Comparison of ENCODE assay signal across 19 cellular contexts in the genomic region with DNA sequence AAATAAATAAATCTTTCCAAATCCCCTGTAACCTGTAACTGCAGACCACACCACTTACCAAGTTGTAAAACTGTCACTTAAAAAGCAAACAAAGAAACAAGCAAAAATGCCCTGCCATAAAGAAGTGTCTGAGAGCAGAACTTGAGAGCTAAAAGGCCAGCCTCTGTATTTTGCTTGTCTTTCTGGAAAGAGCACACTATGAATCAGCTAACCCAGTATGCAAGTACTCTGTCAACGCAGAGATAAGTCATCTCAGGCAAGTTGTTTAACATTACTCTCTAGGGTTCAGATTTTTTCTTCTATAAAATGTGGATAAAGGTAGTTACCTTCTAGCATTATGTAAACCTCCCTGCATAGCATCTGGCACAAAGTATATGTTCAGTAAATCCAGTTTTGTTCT.
"Had no signal": no experiment of that assay in that cellular context is flagged by ENCODE, and none has a peak within 500 bp of the region (broad histone marks: within the 10 kb centered on the region; RNA-seq: fewer than 3 reads in every experiment).

No MANE protein-coding gene starts in this region.

- H3K27me3 ChIP-seq: dorsolateral prefrontal cortex, pancreas, tibial artery, upper lobe of left lung, vagina had no signal

- H3K36me3 ChIP-seq: pancreas, tibial artery, upper lobe of left lung, vagina had no signal

- DNase-seq: dorsolateral prefrontal cortex; effector CD8-positive, alpha-beta T cell; foreskin melanocyte; head of caudate nucleus; hippocampal formation; kidney glomerular epithelial cell; mesendoderm; naive B cell; occipital lobe; pancreas; right cardiac atrium; stimulated activated CD4-positive, alpha-beta T cell treated with anti-CD3 and anti-CD28 coated beads, Interleukin-2, amount 100 ng/mL, for 48 hours; stimulated activated naive CD8-positive, alpha-beta T cell treated with anti-CD3 and anti-CD28 coated beads, Interleukin-15, Interleukin-2, amounts not matched to agents 100 U/mL and 50 U/mL, for 24 hours; tibial artery; upper lobe of left lung had no signal

- ATAC-seq: esophagus mucosa; pancreas; right cardiac atrium; stimulated activated naive CD8-positive, alpha-beta T cell treated with anti-CD3 and anti-CD28 coated beads, Interleukin-15, Interleukin-2, amounts not matched to agents 100 U/mL and 50 U/mL, for 24 hours had no signal

- H3K4me3 ChIP-seq: coronary artery, dorsolateral prefrontal cortex, pancreas, smooth muscle cell, tibial artery, upper lobe of left lung, vagina had no signal

- H3K27ac ChIP-seq: coronary artery, dorsolateral prefrontal cortex, pancreas, tibial artery, upper lobe of left lung, vagina had no signal

- H3K4me1 ChIP-seq: pancreas, tibial artery, upper lobe of left lung, vagina had no signal

- H3K9me3 ChIP-seq: pancreas, tibial artery, upper lobe of left lung, vagina had no signal
